Comparison of ENCODE assay signal across 8 cellular contexts in genomic region chr20:62239278-62239879, GRCh38. TPM values are rescaled to one million over a fixed set of nuclear protein-coding genes. Genes with fewer than 3 reads are reported as not detected.
DNase-seq lines count a peak whose midpoint lies in the region; ATAC-seq and TF ChIP-seq lines count a peak whose summit lies in the region.

No MANE protein-coding gene starts in this region.

- peaks cover 10% of the 10 kb centered on the region; the same call in 1 of the 2 replicates for H3K36me3 ChIP-seq in KOPT-K1 (ENCODE audit: insufficient read depth, low read length)
- peaks cover 0 to 23% (median 0%) of the 10 kb centered on the region in 3 experiments for H3K36me3 ChIP-seq in naive thymus-derived CD4-positive, alpha-beta T cell (ENCODE audit: control insufficient read depth in 2 of 3, insufficient read depth in 3 of 3, low read length in 3 of 3)

- no peaks in the 10 kb centered on the region for H3K27me3 Mint-ChIP-seq in naive thymus-derived CD4-positive, alpha-beta T cell

- peak overlapping the region; percentile 46 to 90 (median 84) for H3K27ac Mint-ChIP-seq in naive thymus-derived CD4-positive, alpha-beta T cell

- H3K4me1 Mint-ChIP-seq in naive thymus-derived CD4-positive, alpha-beta T cell: peaks cover 27 to 56% (median 43%) of the 10 kb centered on the region in 7 donors

- peak overlapping the region; percentile 95 for H3K4me3 ChIP-seq in coronary artery
- H3K4me3 ChIP-seq in naive thymus-derived CD4-positive, alpha-beta T cell (ENCODE audit: low read length): peak overlapping the region; percentile 48

- in situ Hi-C loops in ACHN (cut with HindIII; ENCODE audit: low pct_ligation_motif_present, low pct_unique_long_range_greater_than_20kb, low sequenced_read_pairs): no loop called here

- ATAC-seq in naive thymus-derived CD4-positive, alpha-beta T cell: no peak
- no peak for ATAC-seq in GM19455 (IDR thresholded peaks at IDR 0.05; ENCODE audit: unreplicated experiment)
- no peak for ATAC-seq in HG02798 (IDR thresholded peaks at IDR 0.05; ENCODE audit: poor library complexity, unreplicated experiment)

- H3K4me1 ChIP-seq in naive thymus-derived CD4-positive, alpha-beta T cell (ENCODE audit: control insufficient read depth in 2 of 2, insufficient read depth in 2 of 2, low read length in 2 of 2): peaks cover 10 to 22% of the 10 kb centered on the region in 2 donors

- no peaks in the 10 kb centered on the region for H3K9me3 ChIP-seq in KOPT-K1 (ENCODE audit: insufficient read depth, low read length, poor library complexity, severe bottlenecking)
- no peaks in the 10 kb centered on the region for H3K9me3 ChIP-seq in naive thymus-derived CD4-positive, alpha-beta T cell (ENCODE audit: control insufficient read depth in 2 of 3, low read length in 3 of 3)

- peak overlapping the region; percentile 77 to 90 (median 84) for H3K4me3 Mint-ChIP-seq in naive thymus-derived CD4-positive, alpha-beta T cell

- POLR2A ChIA-PET in naive thymus-derived CD4-positive, alpha-beta T cell (lab: Charles Lee): interaction anchor here (0.9 kb wide), 1 partner anchor 56 kb away, joined by 3 read pairs; the partner anchor contains the start of gene MTG2

- H3K27ac ChIP-seq in KOPT-K1 (ENCODE audit: low read depth, low read length, poor library complexity, severe bottlenecking) (peak overlapping the region; percentile 27), coronary artery (peak overlapping the region; percentile 23 to 71)
- H3K27ac ChIP-seq in naive thymus-derived CD4-positive, alpha-beta T cell (ENCODE audit: low read depth, low read length): peak overlapping the region; percentile 79

- no peaks in the 10 kb centered on the region for H3K27me3 ChIP-seq in naive thymus-derived CD4-positive, alpha-beta T cell (ENCODE audit: control insufficient read depth in 2 of 2, insufficient read depth in 2 of 2, low read length in 2 of 2)

- intact Hi-C loops in naive thymus-derived CD4-positive, alpha-beta T cell (cut with micrococcal nuclease): loop anchor here (2.0 to 5.0 kb wide), 4 partner anchors 19 to 863 kb away; partner anchors contain the start of genes HRH3 (in 1 of the 2) and SLCO4A1 (in 1 of the 2)

- CTCF ChIA-PET in naive thymus-derived CD4-positive, alpha-beta T cell (lab: Charles Lee): no interaction called here

- no peaks in the 10 kb centered on the region for H3K9me3 Mint-ChIP-seq in naive thymus-derived CD4-positive, alpha-beta T cell

- H3K36me3 Mint-ChIP-seq in naive thymus-derived CD4-positive, alpha-beta T cell: peaks cover 0 to 13% (median 0%) of the 10 kb centered on the region in 5 donors

- DNase-seq in AG20443 (ENCODE audit: low spot score) (peak; percentile 39), coronary artery (ENCODE audit: low spot score) (no peak), ACHN (no peak), ureter (ENCODE audit: low spot score) (no peak)
- peak in 1 of 9 donors; percentile 5 for DNase-seq in naive thymus-derived CD4-positive, alpha-beta T cell

- TF ChIP-seq CTCF in coronary artery (IDR thresholded peaks at IDR 0.05): no peak

RNA-seq across cellular contexts. Expression of gene OSBPL2, which starts 1.1 kb away (rescaled TPM):
- 10 to 100 TPM; 37.6 to 80.8 (median 69.3) TPM for total RNA-seq in naive thymus-derived CD4-positive, alpha-beta T cell
- 10 to 100 TPM; 14.6 to 23.4 TPM for polyA plus RNA-seq in naive thymus-derived CD4-positive, alpha-beta T cell
- total RNA-seq in ureter: 130 TPM

RNA-seq across cellular contexts. Expression of gene HRH3, which starts 19.3 kb away (rescaled TPM):
- not detected for total RNA-seq in naive thymus-derived CD4-positive, alpha-beta T cell
- polyA plus RNA-seq in naive thymus-derived CD4-positive, alpha-beta T cell: not detected
- 4.2 TPM for total RNA-seq in ureter

RNA-seq across cellular contexts. Expression of gene MTG2, which starts 56.6 kb away (rescaled TPM):
- total RNA-seq in naive thymus-derived CD4-positive, alpha-beta T cell: 10 to 100 TPM; 20.4 to 51.5 (median 41.8) TPM
- polyA plus RNA-seq in naive thymus-derived CD4-positive, alpha-beta T cell: 10 to 100 TPM; 18.2 to 31.8 TPM
- total RNA-seq in ureter: 35.5 TPM

Comparison
In these comparisons a context has a peak if more than half of its experiments do, and no peak if none do; other contexts are left out.
1. H3K27ac ChIP-seq: peak in every context shown above with its lines; median percentile 79 in naive thymus-derived CD4-positive, alpha-beta T cell; 47 in coronary artery; 27 in KOPT-K1.